ENCODE assay signal across 3 cellular contexts in genomic region chr11:70068950-70069349, GRCh38.
TF ChIP-seq lines count a peak whose summit lies in the region.

No MANE protein-coding gene starts in this region.

TF ChIP-seq in SK-N-SH, 30 proteins besides CTCF, POLR2A, EP300 and RAD21:
- no peak for TF ChIP-seq SMC3 (IDR thresholded peaks at IDR 0.05; ENCODE audit: low read depth, low read length)
- no peak for TF ChIP-seq TCF12 (IDR thresholded peaks at IDR 0.05)
- no peak for TF ChIP-seq YY1 (IDR thresholded peaks at IDR 0.05; ENCODE audit: low read depth)
- no peak for TF ChIP-seq FOXJ3 (CRISPR knock-in tag; IDR thresholded peaks at IDR 0.05)
- TF ChIP-seq GATA2 (CRISPR knock-in tag; IDR thresholded peaks at IDR 0.05) = no peak
- no peak for TF ChIP-seq GABPA (IDR thresholded peaks at IDR 0.05; ENCODE audit: low read depth)
- no peak for TF ChIP-seq USF2 (IDR thresholded peaks at IDR 0.05; ENCODE audit: borderline replicate concordance, low read depth, low read length)
- TF ChIP-seq TEAD4 (IDR thresholded peaks at IDR 0.05; ENCODE audit: borderline replicate concordance, insufficient read depth) = no peak
- no peak for TF ChIP-seq RCOR1 (IDR thresholded peaks at IDR 0.05; ENCODE audit: low read length)
- TF ChIP-seq MXI1 (IDR thresholded peaks at IDR 0.05; ENCODE audit: low read depth, low read length) = no peak

TF ChIP-seq in SK-N-SH treated with all-trans-retinoic acid at 6 μM for 48 hours, 23 proteins besides CTCF, POLR2A, EP300 and RAD21:
- TF ChIP-seq SNAI2 (CRISPR knock-in tag; IDR thresholded peaks at IDR 0.05) = no peak
- no peak for TF ChIP-seq PPARA (CRISPR knock-in tag; IDR thresholded peaks at IDR 0.05; ENCODE audit: borderline replicate concordance)
- no peak for TF ChIP-seq ISL1 (CRISPR knock-in tag; IDR thresholded peaks at IDR 0.05)
- no peak for TF ChIP-seq PATZ1 (CRISPR knock-in tag; IDR thresholded peaks at IDR 0.05; ENCODE audit: borderline replicate concordance)

TF ChIP-seq in H1, 55 proteins besides CTCF, POLR2A, EP300 and RAD21:
- TF ChIP-seq BACH1 (IDR thresholded peaks at IDR 0.05; ENCODE audit: low read length) (no peak), CREB1 (IDR thresholded peaks at IDR 0.05) (no peak), YY1 (IDR thresholded peaks at IDR 0.05; ENCODE audit: low read depth, low read length) (no peak), TBP (IDR thresholded peaks at IDR 0.05; ENCODE audit: low read depth, low read length) (no peak), USF2 (IDR thresholded peaks at IDR 0.05; ENCODE audit: low read length) (no peak), RNF2 (IDR thresholded peaks at IDR 0.05; ENCODE audit: borderline replicate concordance, low read depth, low read length, missing control alignments, poor library complexity, severe bottlenecking) (no peak)
- TF ChIP-seq, protein P1, sequence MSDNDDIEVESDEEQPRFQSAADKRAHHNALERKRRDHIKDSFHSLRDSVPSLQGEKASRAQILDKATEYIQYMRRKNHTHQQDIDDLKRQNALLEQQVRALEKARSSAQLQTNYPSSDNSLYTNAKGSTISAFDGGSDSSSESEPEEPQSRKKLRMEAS (IDR thresholded peaks at IDR 0.05) = no peak
- TF ChIP-seq, protein P2, sequence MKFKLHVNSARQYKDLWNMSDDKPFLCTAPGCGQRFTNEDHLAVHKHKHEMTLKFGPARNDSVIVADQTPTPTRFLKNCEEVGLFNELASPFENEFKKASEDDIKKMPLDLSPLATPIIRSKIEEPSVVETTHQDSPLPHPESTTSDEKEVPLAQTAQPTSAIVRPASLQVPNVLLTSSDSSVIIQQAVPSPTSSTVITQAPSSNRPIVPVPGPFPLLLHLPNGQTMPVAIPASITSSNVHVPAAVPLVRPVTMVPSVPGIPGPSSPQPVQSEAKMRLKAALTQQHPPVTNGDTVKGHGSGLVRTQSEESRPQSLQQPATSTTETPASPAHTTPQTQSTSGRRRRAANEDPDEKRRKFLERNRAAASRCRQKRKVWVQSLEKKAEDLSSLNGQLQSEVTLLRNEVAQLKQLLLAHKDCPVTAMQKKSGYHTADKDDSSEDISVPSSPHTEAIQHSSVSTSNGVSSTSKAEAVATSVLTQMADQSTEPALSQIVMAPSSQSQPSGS (IDR thresholded peaks at IDR 0.05; ENCODE audit: low read length) = no peak
